1 cellular context compared by ENCODE assay signal in the genomic region with DNA sequence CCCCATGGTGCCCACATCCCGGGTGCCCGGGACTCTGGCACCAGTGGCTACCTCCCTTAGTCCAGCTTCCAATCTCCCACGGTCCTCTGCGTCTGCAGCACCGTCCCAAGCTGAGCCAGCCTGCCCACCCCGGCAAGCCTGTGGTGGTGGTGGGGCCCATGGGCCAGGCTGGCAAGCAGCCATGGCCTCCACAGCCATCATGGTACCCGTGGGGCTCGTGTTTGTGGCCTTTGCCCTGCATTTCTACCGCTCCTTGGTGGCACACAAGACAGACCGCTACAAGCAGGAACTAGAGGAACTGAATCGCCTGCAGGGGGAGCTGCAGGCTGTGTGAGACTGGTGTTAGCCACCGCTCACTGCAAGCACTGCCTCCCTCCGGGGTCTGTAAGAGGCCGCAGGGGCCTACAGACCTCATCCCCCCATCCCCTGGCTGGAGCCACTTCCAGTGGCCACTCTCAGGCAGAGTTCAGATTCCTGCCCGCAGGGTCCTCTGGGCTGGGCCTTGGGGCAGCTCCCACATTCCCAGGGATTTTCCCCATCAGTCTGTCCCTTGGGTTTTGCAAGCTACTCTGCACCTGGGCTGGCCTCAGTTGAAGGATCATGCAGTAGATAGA.
A peak's percentile ranks its signal among the peaks of the same experiment; 100 is the strongest.
TF ChIP-seq lines count a peak whose summit lies in the region.

No MANE protein-coding gene starts in this region.

TF ChIP-seq in K562, 482 proteins besides CTCF, POLR2A, EP300 and RAD21 (continued from another document and continues in another):
- TF ChIP-seq, protein P1, sequence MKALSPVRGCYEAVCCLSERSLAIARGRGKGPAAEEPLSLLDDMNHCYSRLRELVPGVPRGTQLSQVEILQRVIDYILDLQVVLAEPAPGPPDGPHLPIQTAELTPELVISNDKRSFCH (CRISPR knock-in tag; IDR thresholded peaks at IDR 0.05) = no peak
- TF ChIP-seq, protein P1 (tag; IDR thresholded peaks at IDR 0.05) = peak; percentile 52; the same call in 1 of the 2 replicates
- TF ChIP-seq TSC22D4 (tag; IDR thresholded peaks at IDR 0.05) = no peak
- no peak for TF ChIP-seq ZNF785 (CRISPR knock-in tag; IDR thresholded peaks at IDR 0.05)
- no peak for TF ChIP-seq TEAD4 (IDR thresholded peaks at IDR 0.05; ENCODE audit: low read length)
- TF ChIP-seq TEAD4 (CRISPR knock-in tag; IDR thresholded peaks at IDR 0.05; ENCODE audit: borderline replicate concordance) = no peak
- peak; percentile 72 for TF ChIP-seq POLR2AphosphoS2 (IDR thresholded peaks at IDR 0.05; ENCODE audit: low read length)
- no peak for TF ChIP-seq DDX20 (tag; IDR thresholded peaks at IDR 0.05; ENCODE audit: low read depth)
- no peak for TF ChIP-seq ZNF77 (CRISPR knock-in tag; IDR thresholded peaks at IDR 0.05)
- TF ChIP-seq SRSF3 (IDR thresholded peaks at IDR 0.05; ENCODE audit: insufficient read depth, low read length) = no peak
- TF ChIP-seq, protein P2, sequence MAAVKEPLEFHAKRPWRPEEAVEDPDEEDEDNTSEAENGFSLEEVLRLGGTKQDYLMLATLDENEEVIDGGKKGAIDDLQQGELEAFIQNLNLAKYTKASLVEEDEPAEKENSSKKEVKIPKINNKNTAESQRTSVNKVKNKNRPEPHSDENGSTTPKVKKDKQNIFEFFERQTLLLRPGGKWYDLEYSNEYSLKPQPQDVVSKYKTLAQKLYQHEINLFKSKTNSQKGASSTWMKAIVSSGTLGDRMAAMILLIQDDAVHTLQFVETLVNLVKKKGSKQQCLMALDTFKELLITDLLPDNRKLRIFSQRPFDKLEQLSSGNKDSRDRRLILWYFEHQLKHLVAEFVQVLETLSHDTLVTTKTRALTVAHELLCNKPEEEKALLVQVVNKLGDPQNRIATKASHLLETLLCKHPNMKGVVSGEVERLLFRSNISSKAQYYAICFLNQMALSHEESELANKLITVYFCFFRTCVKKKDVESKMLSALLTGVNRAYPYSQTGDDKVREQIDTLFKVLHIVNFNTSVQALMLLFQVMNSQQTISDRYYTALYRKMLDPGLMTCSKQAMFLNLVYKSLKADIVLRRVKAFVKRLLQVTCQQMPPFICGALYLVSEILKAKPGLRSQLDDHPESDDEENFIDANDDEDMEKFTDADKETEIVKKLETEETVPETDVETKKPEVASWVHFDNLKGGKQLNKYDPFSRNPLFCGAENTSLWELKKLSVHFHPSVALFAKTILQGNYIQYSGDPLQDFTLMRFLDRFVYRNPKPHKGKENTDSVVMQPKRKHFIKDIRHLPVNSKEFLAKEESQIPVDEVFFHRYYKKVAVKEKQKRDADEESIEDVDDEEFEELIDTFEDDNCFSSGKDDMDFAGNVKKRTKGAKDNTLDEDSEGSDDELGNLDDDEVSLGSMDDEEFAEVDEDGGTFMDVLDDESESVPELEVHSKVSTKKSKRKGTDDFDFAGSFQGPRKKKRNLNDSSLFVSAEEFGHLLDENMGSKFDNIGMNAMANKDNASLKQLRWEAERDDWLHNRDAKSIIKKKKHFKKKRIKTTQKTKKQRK (IDR thresholded peaks at IDR 0.05; ENCODE audit: borderline replicate concordance, low read depth, low read length) = no peak
- TF ChIP-seq, protein P3, sequence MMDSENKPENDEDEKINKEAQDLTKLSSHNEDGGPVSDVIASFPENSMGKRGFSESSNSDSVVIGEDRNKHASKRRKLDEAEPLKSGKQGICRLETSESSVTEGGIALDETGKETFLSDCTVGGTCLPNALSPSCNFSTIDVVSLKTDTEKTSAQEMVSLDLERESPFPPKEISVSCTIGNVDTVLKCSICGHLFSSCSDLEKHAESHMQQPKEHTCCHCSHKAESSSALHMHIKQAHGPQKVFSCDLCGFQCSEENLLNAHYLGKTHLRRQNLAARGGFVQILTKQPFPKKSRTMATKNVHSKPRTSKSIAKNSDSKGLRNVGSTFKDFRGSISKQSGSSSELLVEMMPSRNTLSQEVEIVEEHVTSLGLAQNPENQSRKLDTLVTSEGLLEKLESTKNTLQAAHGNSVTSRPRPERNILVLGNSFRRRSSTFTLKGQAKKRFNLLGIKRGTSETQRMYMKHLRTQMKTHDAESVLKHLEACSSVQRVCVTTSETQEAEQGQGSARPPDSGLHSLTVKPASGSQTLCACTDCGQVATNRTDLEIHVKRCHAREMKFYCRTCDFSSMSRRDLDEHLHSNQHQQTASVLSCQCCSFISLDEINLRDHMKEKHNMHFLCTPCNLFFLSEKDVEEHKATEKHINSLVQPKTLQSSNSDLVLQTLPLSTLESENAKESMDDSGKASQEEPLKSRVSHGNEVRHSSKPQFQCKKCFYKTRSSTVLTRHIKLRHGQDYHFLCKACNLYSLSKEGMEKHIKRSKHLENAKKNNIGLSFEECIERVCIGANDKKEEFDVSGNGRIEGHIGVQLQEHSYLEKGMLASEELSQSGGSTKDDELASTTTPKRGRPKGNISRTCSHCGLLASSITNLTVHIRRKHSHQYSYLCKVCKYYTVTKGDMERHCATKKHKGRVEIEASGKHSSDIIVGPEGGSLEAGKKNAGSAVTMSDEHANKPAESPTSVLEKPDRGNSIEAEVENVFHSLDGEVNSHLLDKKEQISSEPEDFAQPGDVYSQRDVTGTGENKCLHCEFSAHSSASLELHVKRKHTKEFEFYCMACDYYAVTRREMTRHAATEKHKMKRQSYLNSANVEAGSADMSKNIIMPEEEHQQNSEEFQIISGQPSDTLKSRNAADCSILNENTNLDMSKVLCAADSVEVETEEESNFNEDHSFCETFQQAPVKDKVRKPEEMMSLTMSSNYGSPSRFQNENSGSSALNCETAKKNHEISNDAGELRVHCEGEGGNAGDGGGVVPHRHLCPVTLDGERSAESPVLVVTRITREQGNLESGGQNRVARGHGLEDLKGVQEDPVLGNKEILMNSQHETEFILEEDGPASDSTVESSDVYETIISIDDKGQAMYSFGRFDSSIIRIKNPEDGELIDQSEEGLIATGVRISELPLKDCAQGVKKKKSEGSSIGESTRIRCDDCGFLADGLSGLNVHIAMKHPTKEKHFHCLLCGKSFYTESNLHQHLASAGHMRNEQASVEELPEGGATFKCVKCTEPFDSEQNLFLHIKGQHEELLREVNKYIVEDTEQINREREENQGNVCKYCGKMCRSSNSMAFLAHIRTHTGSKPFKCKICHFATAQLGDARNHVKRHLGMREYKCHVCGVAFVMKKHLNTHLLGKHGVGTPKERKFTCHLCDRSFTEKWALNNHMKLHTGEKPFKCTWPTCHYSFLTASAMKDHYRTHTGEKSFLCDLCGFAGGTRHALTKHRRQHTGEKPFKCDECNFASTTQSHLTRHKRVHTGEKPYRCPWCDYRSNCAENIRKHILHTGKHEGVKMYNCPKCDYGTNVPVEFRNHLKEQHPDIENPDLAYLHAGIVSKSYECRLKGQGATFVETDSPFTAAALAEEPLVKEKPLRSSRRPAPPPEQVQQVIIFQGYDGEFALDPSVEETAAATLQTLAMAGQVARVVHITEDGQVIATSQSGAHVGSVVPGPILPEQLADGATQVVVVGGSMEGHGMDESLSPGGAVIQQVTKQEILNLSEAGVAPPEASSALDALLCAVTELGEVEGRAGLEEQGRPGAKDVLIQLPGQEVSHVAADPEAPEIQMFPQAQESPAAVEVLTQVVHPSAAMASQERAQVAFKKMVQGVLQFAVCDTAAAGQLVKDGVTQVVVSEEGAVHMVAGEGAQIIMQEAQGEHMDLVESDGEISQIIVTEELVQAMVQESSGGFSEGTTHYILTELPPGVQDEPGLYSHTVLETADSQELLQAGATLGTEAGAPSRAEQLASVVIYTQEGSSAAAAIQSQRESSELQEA (IDR thresholded peaks at IDR 0.05; ENCODE audit: low read depth) = no peak
- no peak for TF ChIP-seq SOX6 (IDR thresholded peaks at IDR 0.05)
- TF ChIP-seq, protein P4, sequence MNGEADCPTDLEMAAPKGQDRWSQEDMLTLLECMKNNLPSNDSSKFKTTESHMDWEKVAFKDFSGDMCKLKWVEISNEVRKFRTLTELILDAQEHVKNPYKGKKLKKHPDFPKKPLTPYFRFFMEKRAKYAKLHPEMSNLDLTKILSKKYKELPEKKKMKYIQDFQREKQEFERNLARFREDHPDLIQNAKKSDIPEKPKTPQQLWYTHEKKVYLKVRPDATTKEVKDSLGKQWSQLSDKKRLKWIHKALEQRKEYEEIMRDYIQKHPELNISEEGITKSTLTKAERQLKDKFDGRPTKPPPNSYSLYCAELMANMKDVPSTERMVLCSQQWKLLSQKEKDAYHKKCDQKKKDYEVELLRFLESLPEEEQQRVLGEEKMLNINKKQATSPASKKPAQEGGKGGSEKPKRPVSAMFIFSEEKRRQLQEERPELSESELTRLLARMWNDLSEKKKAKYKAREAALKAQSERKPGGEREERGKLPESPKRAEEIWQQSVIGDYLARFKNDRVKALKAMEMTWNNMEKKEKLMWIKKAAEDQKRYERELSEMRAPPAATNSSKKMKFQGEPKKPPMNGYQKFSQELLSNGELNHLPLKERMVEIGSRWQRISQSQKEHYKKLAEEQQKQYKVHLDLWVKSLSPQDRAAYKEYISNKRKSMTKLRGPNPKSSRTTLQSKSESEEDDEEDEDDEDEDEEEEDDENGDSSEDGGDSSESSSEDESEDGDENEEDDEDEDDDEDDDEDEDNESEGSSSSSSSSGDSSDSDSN (IDR thresholded peaks at IDR 0.05; ENCODE audit: borderline replicate concordance in 1 of 2, low read depth in 2 of 2, low read length in 2 of 2) = no peak
- TF ChIP-seq SMAD3 (CRISPR knock-in tag; conservative IDR thresholded peaks at IDR 0.05) = 0 out of 2 replicates have a peak, but pooled peaks have one; percentile 17
- TF ChIP-seq KLF16 (IDR thresholded peaks at IDR 0.05) = no peak
- no peak for TF ChIP-seq ZNF586 (CRISPR knock-in tag; conservative IDR thresholded peaks at IDR 0.05)
- 0 out of 2 replicates have a peak, but pooled peaks have one; percentile 30 for TF ChIP-seq ERF (CRISPR knock-in tag; IDR thresholded peaks at IDR 0.05)
- no peak for TF ChIP-seq CBX3 (IDR thresholded peaks at IDR 0.05; ENCODE audit: borderline replicate concordance in 1 of 2, low read length in 2 of 2)
- no peak for TF ChIP-seq ESRRB (CRISPR knock-in tag; IDR thresholded peaks at IDR 0.05; ENCODE audit: borderline replicate concordance)
- no peak for TF ChIP-seq SIRT6 (IDR thresholded peaks at IDR 0.05; ENCODE audit: low read depth, low read length)
- TF ChIP-seq U2AF1 (optimal IDR thresholded peaks at IDR 0.05; ENCODE audit: low read depth, low read length) = no peak
- TF ChIP-seq MEIS2 (IDR thresholded peaks at IDR 0.05; ENCODE audit: partially characterized antibody) = no peak
- no peak for TF ChIP-seq ZNF354B (CRISPR knock-in tag; IDR thresholded peaks at IDR 0.05)
- peak; percentile 70 for TF ChIP-seq POLR2G (IDR thresholded peaks at IDR 0.05; ENCODE audit: low read depth, low read length)
- no peak for TF ChIP-seq JUN (IDR thresholded peaks at IDR 0.05; ENCODE audit: borderline replicate concordance, low read depth, low read length)
- no peak for TF ChIP-seq JUN (CRISPR knock-in tag; IDR thresholded peaks at IDR 0.05; ENCODE audit: borderline replicate concordance)
- TF ChIP-seq NEUROD1 (IDR thresholded peaks at IDR 0.05; ENCODE audit: borderline replicate concordance, low read depth, low read length, partially characterized antibody) = no peak
- TF ChIP-seq PTTG1 (tag; IDR thresholded peaks at IDR 0.05; ENCODE audit: low read depth) = no peak
- TF ChIP-seq, protein P5, sequence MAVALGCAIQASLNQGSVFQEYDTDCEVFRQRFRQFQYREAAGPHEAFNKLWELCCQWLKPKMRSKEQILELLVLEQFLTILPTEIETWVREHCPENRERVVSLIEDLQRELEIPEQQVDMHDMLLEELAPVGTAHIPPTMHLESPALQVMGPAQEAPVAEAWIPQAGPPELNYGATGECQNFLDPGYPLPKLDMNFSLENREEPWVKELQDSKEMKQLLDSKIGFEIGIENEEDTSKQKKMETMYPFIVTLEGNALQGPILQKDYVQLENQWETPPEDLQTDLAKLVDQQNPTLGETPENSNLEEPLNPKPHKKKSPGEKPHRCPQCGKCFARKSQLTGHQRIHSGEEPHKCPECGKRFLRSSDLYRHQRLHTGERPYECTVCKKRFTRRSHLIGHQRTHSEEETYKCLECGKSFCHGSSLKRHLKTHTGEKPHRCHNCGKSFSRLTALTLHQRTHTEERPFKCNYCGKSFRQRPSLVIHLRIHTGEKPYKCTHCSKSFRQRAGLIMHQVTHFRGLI (CRISPR knock-in tag; IDR thresholded peaks at IDR 0.05) = no peak
- TF ChIP-seq SPI1 (IDR thresholded peaks at IDR 0.05; ENCODE audit: borderline replicate concordance, low read depth, low read length) = 0 out of 2 replicates have a peak, but pooled peaks have one; percentile 7
- TF ChIP-seq BMI1 (IDR thresholded peaks at IDR 0.05; ENCODE audit: low read length) = no peak
- TF ChIP-seq ZNF778 (CRISPR knock-in tag; IDR thresholded peaks at IDR 0.05) = no peak
- no peak for TF ChIP-seq ZNF76 (CRISPR knock-in tag; IDR thresholded peaks at IDR 0.05; ENCODE audit: borderline replicate concordance)
- TF ChIP-seq NFE2 (IDR thresholded peaks at IDR 0.05; ENCODE audit: low read depth) = no peak
- TF ChIP-seq, protein P6, sequence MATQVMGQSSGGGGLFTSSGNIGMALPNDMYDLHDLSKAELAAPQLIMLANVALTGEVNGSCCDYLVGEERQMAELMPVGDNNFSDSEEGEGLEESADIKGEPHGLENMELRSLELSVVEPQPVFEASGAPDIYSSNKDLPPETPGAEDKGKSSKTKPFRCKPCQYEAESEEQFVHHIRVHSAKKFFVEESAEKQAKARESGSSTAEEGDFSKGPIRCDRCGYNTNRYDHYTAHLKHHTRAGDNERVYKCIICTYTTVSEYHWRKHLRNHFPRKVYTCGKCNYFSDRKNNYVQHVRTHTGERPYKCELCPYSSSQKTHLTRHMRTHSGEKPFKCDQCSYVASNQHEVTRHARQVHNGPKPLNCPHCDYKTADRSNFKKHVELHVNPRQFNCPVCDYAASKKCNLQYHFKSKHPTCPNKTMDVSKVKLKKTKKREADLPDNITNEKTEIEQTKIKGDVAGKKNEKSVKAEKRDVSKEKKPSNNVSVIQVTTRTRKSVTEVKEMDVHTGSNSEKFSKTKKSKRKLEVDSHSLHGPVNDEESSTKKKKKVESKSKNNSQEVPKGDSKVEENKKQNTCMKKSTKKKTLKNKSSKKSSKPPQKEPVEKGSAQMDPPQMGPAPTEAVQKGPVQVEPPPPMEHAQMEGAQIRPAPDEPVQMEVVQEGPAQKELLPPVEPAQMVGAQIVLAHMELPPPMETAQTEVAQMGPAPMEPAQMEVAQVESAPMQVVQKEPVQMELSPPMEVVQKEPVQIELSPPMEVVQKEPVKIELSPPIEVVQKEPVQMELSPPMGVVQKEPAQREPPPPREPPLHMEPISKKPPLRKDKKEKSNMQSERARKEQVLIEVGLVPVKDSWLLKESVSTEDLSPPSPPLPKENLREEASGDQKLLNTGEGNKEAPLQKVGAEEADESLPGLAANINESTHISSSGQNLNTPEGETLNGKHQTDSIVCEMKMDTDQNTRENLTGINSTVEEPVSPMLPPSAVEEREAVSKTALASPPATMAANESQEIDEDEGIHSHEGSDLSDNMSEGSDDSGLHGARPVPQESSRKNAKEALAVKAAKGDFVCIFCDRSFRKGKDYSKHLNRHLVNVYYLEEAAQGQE (CRISPR knock-in tag; IDR thresholded peaks at IDR 0.05; ENCODE audit: low read depth) = no peak
- TF ChIP-seq SMC3 (conservative IDR thresholded peaks at IDR 0.05; ENCODE audit: insufficient read depth, low read depth, low read length) = peak; percentile 67; the same call in 1 of the 2 replicates
- TF ChIP-seq ZEB2 (IDR thresholded peaks at IDR 0.05) = no peak
- TF ChIP-seq IRF2 (CRISPR knock-in tag; IDR thresholded peaks at IDR 0.05) = no peak
- TF ChIP-seq ZNF282 (CRISPR knock-in tag; IDR thresholded peaks at IDR 0.05) = no peak
